Comparison of ENCODE assay signal across 23 cellular contexts in the genomic region with DNA sequence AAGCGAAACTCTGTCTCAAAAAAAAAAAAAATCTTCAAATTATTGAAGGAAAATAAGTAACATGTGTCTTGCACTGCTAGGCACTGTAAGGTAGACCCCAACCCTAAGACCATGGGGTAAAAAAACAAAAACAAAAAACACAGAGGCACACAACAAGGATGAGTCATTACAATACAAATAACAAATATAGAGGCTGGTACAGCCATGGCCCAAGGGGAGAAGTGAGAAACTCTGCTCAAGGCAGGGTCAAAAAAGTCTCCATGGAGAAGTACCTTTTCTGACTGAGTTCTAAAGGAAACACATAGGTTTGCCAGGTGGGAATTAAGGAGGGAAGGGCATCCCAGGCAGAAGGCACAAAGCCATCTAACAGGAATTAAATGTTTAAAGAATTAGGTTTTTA. TPM values are rescaled to one million over a fixed set of nuclear protein-coding genes. Genes with fewer than 3 reads are reported as not detected.
DNase-seq lines count a peak whose midpoint lies in the region; ATAC-seq, FAIRE-seq and TF ChIP-seq lines count a peak whose summit lies in the region.
"Had no signal": no experiment of that assay in that cellular context is flagged by ENCODE, and none has a peak within 500 bp of the region (broad histone marks: within the 10 kb centered on the region; RNA-seq: fewer than 3 reads in every experiment).

No MANE protein-coding gene starts in this region.

- no peak for FAIRE-seq in GM12891 (lab: Jason Lieb, UNC)
- FAIRE-seq: bronchial epithelial cell had no signal

- H3K4me3 Mint-ChIP-seq in activated CD4-positive, alpha-beta T cell treated with anti-CD3 and anti-CD28 coated beads, Interleukin-2, amount 10 ng/mL, durations not matched to agents 7 days and 5 days: no peak overlapping the region
- H3K4me3 Mint-ChIP-seq in activated B cell treated with CpG ODN at 0.5 μM for 24 hours (no peak overlapping the region), mesothelial cell of epicardium (no peak overlapping the region)
- H3K4me3 Mint-ChIP-seq: dendritic cell treated with granulocyte-macrophage colony-stimulating factor and Interleukin-4, amounts not matched to agents 40 ng/mL and 50 ng/mL, for 4 days; type B pancreatic cell had no signal

- TF ChIP-seq CTCF in activated B cell treated with CpG ODN at 0.5 μM for 24 hours (IDR thresholded peaks at IDR 0.05) (no peak), mesothelial cell of epicardium (IDR thresholded peaks at IDR 0.05; ENCODE audit: unreplicated experiment) (no peak), foreskin keratinocyte (conservative IDR thresholded peaks at IDR 0.05) (no peak)

- no peaks in the 10 kb centered on the region for H3K27me3 Mint-ChIP-seq in activated CD4-positive, alpha-beta T cell treated with anti-CD3 and anti-CD28 coated beads, Interleukin-2, amount 10 ng/mL, durations not matched to agents 7 days and 5 days
- H3K27me3 Mint-ChIP-seq in activated B cell treated with CpG ODN at 0.5 μM for 24 hours: no peaks in the 10 kb centered on the region
- no peaks in the 10 kb centered on the region for H3K27me3 Mint-ChIP-seq in mesothelial cell of epicardium (ENCODE audit: low read depth)
- H3K27me3 Mint-ChIP-seq: dendritic cell treated with granulocyte-macrophage colony-stimulating factor and Interleukin-4, amounts not matched to agents 40 ng/mL and 50 ng/mL, for 4 days; type B pancreatic cell had no signal

- H3K27me3 ChIP-seq in foreskin keratinocyte: no peaks in the 10 kb centered on the region

- peaks cover 18% of the 10 kb centered on the region for H3K4me1 Mint-ChIP-seq in activated CD4-positive, alpha-beta T cell treated with anti-CD3 and anti-CD28 coated beads, Interleukin-2, amount 10 ng/mL, durations not matched to agents 7 days and 5 days
- H3K4me1 Mint-ChIP-seq in activated B cell treated with CpG ODN at 0.5 μM for 24 hours (no peaks in the 10 kb centered on the region), mesothelial cell of epicardium (no peaks in the 10 kb centered on the region)

- H3K27ac ChIP-seq in foreskin keratinocyte: no peak overlapping the region
- H3K27ac ChIP-seq: epithelial cell of prostate, WERI-Rb-1 had no signal

- TF ChIP-seq POLR2A in GM12891 (IDR thresholded peaks at IDR 0.05; ENCODE audit: low read depth, low read length): no peak

- POLR2A ChIA-PET in activated CD4-positive, alpha-beta T cell treated with anti-CD3 and anti-CD28 coated beads, Interleukin-2, amount 10 ng/mL, durations not matched to agents 7 days and 5 days (lab: Charles Lee): no interaction called here
- POLR2A ChIA-PET in activated B cell treated with CpG ODN at 0.5 μM for 24 hours (lab: Charles Lee): no interaction called here

- DNase-seq in activated CD4-positive, alpha-beta T cell treated with anti-CD3 and anti-CD28 coated beads, Interleukin-2, amount 10 ng/mL, durations not matched to agents 7 days and 5 days: no peak
- no peak for DNase-seq in activated CD4-positive, alpha-beta T cell treated with anti-CD3 and anti-CD28 coated beads for 48 hours
- DNase-seq in GM12891 (ENCODE audit: insufficient read length, low spot score) (no peak), activated B cell treated with CpG ODN at 0.5 μM for 24 hours (no peak), mesothelial cell of epicardium (ENCODE audit: low spot score in 2 of 2, unreplicated experiment in 2 of 2) (no peak), foreskin keratinocyte (no peak), GM03348 (ENCODE audit: low spot score) (no peak), NCI-H128 (lab: John Stamatoyannopoulos, UW; ENCODE audit: unreplicated experiment) (no peak)
- DNase-seq: DMS79; foreskin melanocyte; Kasumi-1; mucosa of descending colon; NCI-H1105 treated with DMSO at 0.1 percent for 48 hours; NCI-H526 treated with DMSO at 0.1 percent for 48 hours; occipital lobe; right cardiac atrium; stimulated activated naive CD4-positive, alpha-beta T cell treated with Interleukin-2 at 50 U/mL for 16 hours; WERI-Rb-1 had no signal

- H3K27ac Mint-ChIP-seq in activated CD4-positive, alpha-beta T cell treated with anti-CD3 and anti-CD28 coated beads, Interleukin-2, amount 10 ng/mL, durations not matched to agents 7 days and 5 days: peak overlapping the region; percentile 50
- H3K27ac Mint-ChIP-seq in activated B cell treated with CpG ODN at 0.5 μM for 24 hours: peak overlapping the region; percentile 14
- peak overlapping the region; percentile 17 for H3K27ac Mint-ChIP-seq in mesothelial cell of epicardium
- H3K27ac Mint-ChIP-seq: dendritic cell treated with granulocyte-macrophage colony-stimulating factor and Interleukin-4, amounts not matched to agents 40 ng/mL and 50 ng/mL, for 4 days; type B pancreatic cell had no signal

- no peaks in the 10 kb centered on the region for H3K9me3 Mint-ChIP-seq in activated CD4-positive, alpha-beta T cell treated with anti-CD3 and anti-CD28 coated beads, Interleukin-2, amount 10 ng/mL, durations not matched to agents 7 days and 5 days
- H3K9me3 Mint-ChIP-seq in activated B cell treated with CpG ODN at 0.5 μM for 24 hours: no peaks in the 10 kb centered on the region
- no peaks in the 10 kb centered on the region for H3K9me3 Mint-ChIP-seq in mesothelial cell of epicardium
- H3K9me3 Mint-ChIP-seq: dendritic cell treated with granulocyte-macrophage colony-stimulating factor and Interleukin-4, amounts not matched to agents 40 ng/mL and 50 ng/mL, for 4 days; type B pancreatic cell had no signal

- CTCF ChIA-PET in activated CD4-positive, alpha-beta T cell treated with anti-CD3 and anti-CD28 coated beads, Interleukin-2, amount 10 ng/mL, durations not matched to agents 7 days and 5 days (lab: Charles Lee): no interaction called here
- CTCF ChIA-PET in activated B cell treated with CpG ODN at 0.5 μM for 24 hours (lab: Charles Lee): no interaction called here

- H3K36me3 Mint-ChIP-seq in activated CD4-positive, alpha-beta T cell treated with anti-CD3 and anti-CD28 coated beads, Interleukin-2, amount 10 ng/mL, durations not matched to agents 7 days and 5 days (ENCODE audit: low read depth): peaks cover 53% of the 10 kb centered on the region
- H3K36me3 Mint-ChIP-seq in activated B cell treated with CpG ODN at 0.5 μM for 24 hours (ENCODE audit: low read depth) (peaks cover 74% of the 10 kb centered on the region), mesothelial cell of epicardium (peaks cover 37% of the 10 kb centered on the region)

- no peak for ATAC-seq in activated B cell treated with CpG ODN at 0.5 μM for 24 hours (ENCODE audit: low read depth)
- ATAC-seq in foreskin keratinocyte: no peak
- ATAC-seq: mucosa of descending colon, right cardiac atrium, Right ventricle myocardium inferior had no signal

- intact Hi-C loops in activated B cell treated with CpG ODN at 0.5 μM for 24 hours (cut with micrococcal nuclease): no loop called here

- H3K4me1 ChIP-seq in foreskin keratinocyte: no peaks in the 10 kb centered on the region

TF ChIP-seq in GM12891, 5 proteins besides CTCF, POLR2A, EP300 and RAD21:
- peak; percentile 39; the same call in 1 of the 2 replicates for TF ChIP-seq SPI1 (IDR thresholded peaks at IDR 0.05; ENCODE audit: low read depth, low read length)
- TF ChIP-seq TAF1 (IDR thresholded peaks at IDR 0.05; ENCODE audit: low read depth, low read length): no peak
- no peak for TF ChIP-seq PAX5 (IDR thresholded peaks at IDR 0.05; ENCODE audit: insufficient read depth, low read length, severe bottlenecking)
- TF ChIP-seq POLR2AphosphoS5 (IDR thresholded peaks at IDR 0.05; ENCODE audit: low read depth, low read length): no peak
- no peak for TF ChIP-seq POU2F2 (IDR thresholded peaks at IDR 0.05; ENCODE audit: low read depth, low read length)

RNA-seq across cellular contexts. Expression of a gene that starts 54.5 kb away (rescaled TPM):
- 100 to 1,000 TPM; 117 to 122 TPM for total RNA-seq in activated CD4-positive, alpha-beta T cell treated with anti-CD3 and anti-CD28 coated beads, Interleukin-2, amount 10 ng/mL, durations not matched to agents 7 days and 5 days
- 59.8 TPM for polyA plus RNA-seq in GM12891 (2012; ENCODE audit: low read depth, missing spikeins)
- total RNA-seq in activated B cell treated with CpG ODN at 0.5 μM for 24 hours (117 and 125 TPM in 2 replicates), mesothelial cell of epicardium (194 to 203 TPM (median 203 TPM) in 3 replicates), foreskin keratinocyte (83.2 and 91.0 TPM in 2 replicates)
- 48.0 and 49.5 TPM in 2 replicates for polyA plus RNA-seq in foreskin keratinocyte
